9 cellular contexts compared by ENCODE assay signal in genomic region chr6:157962601-157963084, GRCh38. TPM values are rescaled to one million over a fixed set of nuclear protein-coding genes. Genes with fewer than 3 reads are reported as not detected.
A peak's percentile ranks its signal among the peaks of the same experiment; 100 is the strongest.
DNase-seq lines count a peak whose midpoint lies in the region; ATAC-seq, FAIRE-seq and TF ChIP-seq lines count a peak whose summit lies in the region.
"Had no signal": no experiment of that assay in that cellular context is flagged by ENCODE, and none has a peak within 500 bp of the region (broad histone marks: within the 10 kb centered on the region; RNA-seq: fewer than 3 reads in every experiment).

No MANE protein-coding gene starts in this region.

- no peaks in the 10 kb centered on the region for H4K20me1 ChIP-seq in H1 (replicated peaks in 1 of 2; ENCODE audit: control insufficient read depth in 1 of 2, insufficient read depth in 2 of 2, low read length in 2 of 2)

- no peak overlapping the region for H3K4me3 ChIP-seq in H1 (ENCODE audit: extremely low read depth in 1 of 4, insufficient read depth in 2 of 4, low read depth in 3 of 4, low read length in 4 of 4)
- H3K4me3 ChIP-seq: left lung had no signal

- H3K4me2 ChIP-seq in H1 (ENCODE audit: insufficient read depth in 1 of 2, low read depth in 2 of 2, low read length in 2 of 2): no peak overlapping the region

- peaks cover 7 to 10% of the 10 kb centered on the region in 2 experiments; a peak in 2 of 4 replicates for H3K9me3 ChIP-seq in H1 (ENCODE audit: insufficient read depth in 2 of 2, low read depth in 1 of 2, low read length in 1 of 2)

- H2BK120ac ChIP-seq in H1 (replicated peaks; ENCODE audit: low read depth, low read length): no peak overlapping the region

- no peak overlapping the region for H4K5ac ChIP-seq in H1 (ENCODE audit: insufficient read length, low read depth, low read length)

- no peak overlapping the region for H2AK5ac ChIP-seq in H1 (ENCODE audit: low read depth, low read length)

- no peak for TF ChIP-seq CTCF in H1 (IDR thresholded peaks at IDR 0.05; ENCODE audit: control extremely low read depth in 1 of 3, insufficient read depth in 1 of 3, low read depth in 1 of 3, low read length in 3 of 3)

- peaks cover 19% of the 10 kb centered on the region for H3K36me3 Mint-ChIP-seq in activated CD4-positive, alpha-beta T cell treated with anti-CD3 and anti-CD28 coated beads, Interleukin-2, amount 10 ng/mL, durations not matched to agents 7 days and 5 days (ENCODE audit: low read depth)
- H3K36me3 Mint-ChIP-seq in activated CD4-positive, alpha-beta memory T cell treated with anti-CD3 and anti-CD28 coated beads for 36 hours: peaks cover 9% of the 10 kb centered on the region

- H3K79me1 ChIP-seq in H1 (ENCODE audit: low read depth, low read length): no peaks in the 10 kb centered on the region

- H3K9ac ChIP-seq in H1 (replicated peaks in 1 of 4; ENCODE audit: extremely low read depth in 1 of 4, low read depth in 3 of 4, low read length in 3 of 4): no peak overlapping the region

- H3K27me3 Mint-ChIP-seq in activated CD4-positive, alpha-beta T cell treated with anti-CD3 and anti-CD28 coated beads, Interleukin-2, amount 10 ng/mL, durations not matched to agents 7 days and 5 days: no peaks in the 10 kb centered on the region
- no peaks in the 10 kb centered on the region for H3K27me3 Mint-ChIP-seq in activated CD4-positive, alpha-beta memory T cell treated with anti-CD3 and anti-CD28 coated beads for 36 hours

- TF ChIP-seq EP300 in H1 (IDR thresholded peaks at IDR 0.05; ENCODE audit: borderline replicate concordance in 1 of 2, low read depth in 2 of 2, low read length in 2 of 2): no peak

- CTCF ChIA-PET in activated CD4-positive, alpha-beta T cell treated with anti-CD3 and anti-CD28 coated beads, Interleukin-2, amount 10 ng/mL, durations not matched to agents 7 days and 5 days (lab: Charles Lee): interaction anchor here (0.6 to 2.1 kb wide), 7 partner anchors 9 to 249 kb away, joined by 3 to 6 read pairs (median 4); no protein-coding TSS in a partner anchor
- CTCF ChIA-PET in activated CD4-positive, alpha-beta memory T cell treated with anti-CD3 and anti-CD28 coated beads for 36 hours (lab: Charles Lee): no interaction called here
- CTCF ChIA-PET in H1 (lab: Charles Lee; ENCODE audit: partially characterized antibody): interaction anchor here (0.6 to 2.2 kb wide), 4 partner anchors 13 to 696 kb away, joined by 3 to 6 read pairs (median 4); no protein-coding TSS in a partner anchor

- H3K18ac ChIP-seq in H1 (ENCODE audit: extremely low read depth, low read length): no peak overlapping the region

- no peak for TF ChIP-seq POLR2A in H1 (IDR thresholded peaks at IDR 0.05; ENCODE audit: control extremely low read depth in 1 of 2, low read depth in 2 of 2, low read length in 2 of 2)

- H3K4me1 ChIP-seq in H1 (replicated peaks in 1 of 4; ENCODE audit: control insufficient read depth in 3 of 4, insufficient read depth in 4 of 4, low read length in 3 of 4): peaks cover 2 to 9% (median 4%) of the 10 kb centered on the region in 4 experiments; a peak in 4 of 7 replicates

- peak; percentile 72 for ATAC-seq in stimulated activated naive CD8-positive, alpha-beta T cell treated with anti-CD3 and anti-CD28 coated beads, Interleukin-15, Interleukin-2, amounts not matched to agents 100 U/mL and 50 U/mL, for 24 hours
- ATAC-seq in HG03457 (IDR thresholded peaks at IDR 0.05; ENCODE audit: unreplicated experiment): no peak

- peaks cover 29% of the 10 kb centered on the region for H3K4me1 Mint-ChIP-seq in activated CD4-positive, alpha-beta T cell treated with anti-CD3 and anti-CD28 coated beads, Interleukin-2, amount 10 ng/mL, durations not matched to agents 7 days and 5 days
- H3K4me1 Mint-ChIP-seq in activated CD4-positive, alpha-beta memory T cell treated with anti-CD3 and anti-CD28 coated beads for 36 hours (ENCODE audit: low read depth): peaks cover 18% of the 10 kb centered on the region

- H4K8ac ChIP-seq in H1 (ENCODE audit: extremely low read depth, insufficient read depth, low read length): no peak overlapping the region

- peak overlapping the region; percentile 50 for H3K4me3 Mint-ChIP-seq in activated CD4-positive, alpha-beta T cell treated with anti-CD3 and anti-CD28 coated beads, Interleukin-2, amount 10 ng/mL, durations not matched to agents 7 days and 5 days
- H3K4me3 Mint-ChIP-seq in activated CD4-positive, alpha-beta memory T cell treated with anti-CD3 and anti-CD28 coated beads for 36 hours: peak overlapping the region; percentile 46

- H4K91ac ChIP-seq in H1 (replicated peaks; ENCODE audit: insufficient read length, low read length): no peak overlapping the region

- H3K4ac ChIP-seq in H1 (replicated peaks; ENCODE audit: insufficient read length, low read depth, low read length): no peak overlapping the region

- no peaks in the 10 kb centered on the region; the same call in 1 of the 2 replicates for H3K23me2 ChIP-seq in H1 (ENCODE audit: low read depth, low read length)

- H2AFZ ChIP-seq in H1 (ENCODE audit: low read length): peak overlapping the region; percentile 71; the same call in 1 of the 2 replicates

- DNase-seq in activated CD4-positive, alpha-beta T cell treated with anti-CD3 and anti-CD28 coated beads, Interleukin-2, amount 10 ng/mL, durations not matched to agents 7 days and 5 days: peak; percentile 24
- DNase-seq in activated CD4-positive, alpha-beta T cell treated with anti-CD3 and anti-CD28 coated beads, Interleukin-2, amount 50 U/mL, for 1 hour: no peak
- peak; percentile 51 for DNase-seq in activated CD4-positive, alpha-beta memory T cell treated with anti-CD3 and anti-CD28 coated beads for 36 hours
- DNase-seq in H1 (ENCODE audit: low read depth in 1 of 2, low spot score in 2 of 2) (no peak), NCI-H446 treated with DMSO at 0.1 percent for 48 hours (lab: John Stamatoyannopoulos, UW) (no peak), HPDE6-E6E7 (ENCODE audit: extremely low spot score) (no peak)
- DNase-seq in stimulated activated naive CD8-positive, alpha-beta T cell treated with anti-CD3 and anti-CD28 coated beads, Interleukin-15, Interleukin-2, amounts not matched to agents 100 U/mL and 50 U/mL, for 24 hours: no peak
- DNase-seq: left lung had no signal

- H2BK20ac ChIP-seq in H1 (ENCODE audit: low read length): no peak overlapping the region

- no peaks in the 10 kb centered on the region for H3K79me2 ChIP-seq in H1 (ENCODE audit: control insufficient read depth in 1 of 2, insufficient read depth in 2 of 2, low read length in 2 of 2)

- 95% methylated on average over 11 of the region's 11 CpGs; no CpG with 5 or more reads in 1 of the 2 experiments for WGBS in H1 (ENCODE audit: extremely low coverage in 1 of 2, insufficient coverage in 1 of 2, insufficient read length in 1 of 2, insufficient replicate concordance in 2 of 2, low coverage in 1 of 2, low lambda C conversion rate in 2 of 2, missing lambda C conversion rate in 1 of 2), 2 experiments

- no peak overlapping the region for H3K27ac ChIP-seq in H1 (ENCODE audit: low read depth, low read length)

- intact Hi-C loops in activated CD4-positive, alpha-beta memory T cell treated with anti-CD3 and anti-CD28 coated beads for 36 hours (cut with micrococcal nuclease): loop anchor here (1.0 kb wide), 2 partner anchors 19 to 22 kb away; partner anchors contain the start of gene SYNJ2

- H3K27ac Mint-ChIP-seq in activated CD4-positive, alpha-beta T cell treated with anti-CD3 and anti-CD28 coated beads, Interleukin-2, amount 10 ng/mL, durations not matched to agents 7 days and 5 days: peak overlapping the region; percentile 91
- H3K27ac Mint-ChIP-seq in activated CD4-positive, alpha-beta memory T cell treated with anti-CD3 and anti-CD28 coated beads for 36 hours: peak overlapping the region; percentile 74

- no peak overlapping the region for H3K23ac ChIP-seq in H1 (ENCODE audit: insufficient read length)

- peaks cover 24% of the 10 kb centered on the region for H3K9me3 Mint-ChIP-seq in activated CD4-positive, alpha-beta T cell treated with anti-CD3 and anti-CD28 coated beads, Interleukin-2, amount 10 ng/mL, durations not matched to agents 7 days and 5 days
- H3K9me3 Mint-ChIP-seq in activated CD4-positive, alpha-beta memory T cell treated with anti-CD3 and anti-CD28 coated beads for 36 hours: peaks cover 21% of the 10 kb centered on the region

- H2BK15ac ChIP-seq in H1 (ENCODE audit: low read length): no peak overlapping the region

- H3K56ac ChIP-seq in H1 (replicated peaks; ENCODE audit: insufficient read length, low read depth, low read length): no peak overlapping the region

- H2BK5ac ChIP-seq in H1 (ENCODE audit: low read depth, low read length): no peak overlapping the region

- no peak overlapping the region for H3K14ac ChIP-seq in H1 (ENCODE audit: insufficient read length)

- FAIRE-seq in H1 (lab: Jason Lieb, UNC): no peak

- H3K36me3 ChIP-seq in H1 (ENCODE audit: control insufficient read depth in 2 of 4, insufficient read depth in 4 of 4, low read length in 3 of 4): no peaks in the 10 kb centered on the region
- H3K36me3 ChIP-seq: left lung had no signal

- no peak for TF ChIP-seq RAD21 in H1 (IDR thresholded peaks at IDR 0.05 in 1 of 2, conservative IDR thresholded peaks at IDR 0.05 in 1 of 2; ENCODE audit: low read depth in 2 of 2, low read length in 2 of 2)

- POLR2A ChIA-PET in activated CD4-positive, alpha-beta T cell treated with anti-CD3 and anti-CD28 coated beads, Interleukin-2, amount 10 ng/mL, durations not matched to agents 7 days and 5 days (lab: Charles Lee): interaction anchor here (0.5 kb wide), 1 partner anchor 110 kb away, joined by 3 read pairs; no protein-coding TSS in a partner anchor
- POLR2A ChIA-PET in activated CD4-positive, alpha-beta memory T cell treated with anti-CD3 and anti-CD28 coated beads for 36 hours (lab: Charles Lee): interaction anchor here (1.0 kb wide), 1 partner anchor 19 kb away, joined by 3 read pairs; the partner anchor contains the start of gene SYNJ2
- POLR2A ChIA-PET in H1 (lab: Charles Lee; ENCODE audit: partially characterized antibody): interaction anchor here (0.7 to 1.0 kb wide), 2 partner anchors 13 to 116 kb away, joined by 3 to 4 read pairs; no protein-coding TSS in a partner anchor

- no peak overlapping the region for H2BK12ac ChIP-seq in H1 (ENCODE audit: low read depth, low read length)

- no peaks in the 10 kb centered on the region for H3K27me3 ChIP-seq in H1 (replicated peaks in 1 of 4; ENCODE audit: control insufficient read depth in 3 of 4, extremely low read depth in 1 of 4, insufficient read depth in 3 of 4, low read length in 3 of 4)

RNA-seq across cellular contexts. Expression of gene SYNJ2, which starts 19.0 kb away (rescaled TPM):
- total RNA-seq in activated CD4-positive, alpha-beta T cell treated with anti-CD3 and anti-CD28 coated beads, Interleukin-2, amount 10 ng/mL, durations not matched to agents 7 days and 5 days: 10 to 100 TPM; 35.8 to 39.0 TPM
- total RNA-seq in activated CD4-positive, alpha-beta memory T cell treated with anti-CD3 and anti-CD28 coated beads for 36 hours: 10 to 100 TPM; 32.2 to 32.3 TPM
- total RNA-seq in H1 (2021; fragmentation: NEBNext Ultra II Directional; extraction: Animal tissue kit (Norgen Biotek cat#: 25700)): 13.5 and 13.9 TPM in 2 replicates
- polyA plus RNA-seq in H1 (2011; rRNA removed): 3.7 TPM in 2 replicates
- polyA plus RNA-seq in H1 (2011; cell fraction: cytosol; rRNA removed): 3.4 TPM
- 8.0 TPM for polyA plus RNA-seq in H1 (2011; cell fraction: nucleus; rRNA removed)
- 4.8 to 6.4 TPM (median 5.5 TPM) in 4 replicates for polyA plus RNA-seq in H1 (2012, experiment 1 of 2)
- polyA plus RNA-seq in H1 (2012, experiment 2 of 2): 2.3 TPM
- 6.1 TPM for polyA plus RNA-seq in H1 (2013, experiment 1 of 2)
- polyA plus RNA-seq in H1 (2013, experiment 2 of 2): 5.8 TPM
- 8.9 and 9.5 TPM in 2 replicates for polyA minus RNA-seq in H1 (2011; rRNA and poly(A)+ RNA removed)
- 5.3 TPM for polyA minus RNA-seq in H1 (2011; cell fraction: cytosol; rRNA and poly(A)+ RNA removed)
- 6.2 TPM for polyA minus RNA-seq in H1 (2011; cell fraction: nucleus; rRNA and poly(A)+ RNA removed)

Comparison
In these comparisons a context has a peak if more than half of its experiments do, and no peak if none do; other contexts are left out.
1. DNase-seq: peak in activated CD4-positive, alpha-beta T cell treated with anti-CD3 and anti-CD28 coated beads, Interleukin-2, amount 10 ng/mL, durations not matched to agents 7 days and 5 days (single experiment) and activated CD4-positive, alpha-beta memory T cell treated with anti-CD3 and anti-CD28 coated beads for 36 hours (single experiment); none in activated CD4-positive, alpha-beta T cell treated with anti-CD3 and anti-CD28 coated beads, Interleukin-2, amount 50 U/mL, for 1 hour (single experiment), H1 (0 of 2), stimulated activated naive CD8-positive, alpha-beta T cell treated with anti-CD3 and anti-CD28 coated beads, Interleukin-15, Interleukin-2, amounts not matched to agents 100 U/mL and 50 U/mL, for 24 hours (single experiment), NCI-H446 treated with DMSO at 0.1 percent for 48 hours (single experiment) and HPDE6-E6E7 (single experiment).